1 cellular context compared by ENCODE assay signal in the genomic region with DNA sequence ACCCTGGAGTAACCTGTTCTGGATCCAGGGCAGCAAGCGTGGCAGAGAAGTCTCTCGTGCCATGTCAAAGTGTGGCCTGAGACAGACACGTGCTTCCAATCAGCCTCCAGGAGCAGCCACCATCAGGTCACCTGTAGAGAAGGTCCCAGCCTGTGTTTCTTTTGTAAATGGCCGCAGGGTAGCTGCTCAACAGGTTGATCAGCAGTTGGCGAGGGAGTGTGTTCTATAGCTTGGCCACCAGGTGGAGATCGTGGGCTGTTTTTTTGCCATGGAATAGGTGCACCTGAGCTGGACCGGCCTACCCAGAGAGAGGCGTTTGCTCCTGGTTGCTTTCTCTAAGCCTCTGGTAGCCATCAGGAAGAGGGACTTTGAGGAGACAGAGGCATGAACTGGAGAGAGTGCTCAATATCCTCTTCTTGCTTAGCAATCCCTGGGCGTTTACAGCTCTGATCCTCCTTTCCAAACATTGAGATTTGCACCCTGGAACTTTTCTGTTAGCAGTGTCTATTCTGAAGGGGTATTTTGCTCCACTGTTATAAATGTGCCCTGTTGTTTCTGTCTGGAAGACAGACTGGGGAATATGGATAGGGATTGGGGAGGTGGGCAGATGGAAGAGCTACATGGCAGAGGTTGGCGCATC.
TF ChIP-seq lines count a peak whose summit lies in the region.

No MANE protein-coding gene starts in this region.

TF ChIP-seq in IMR-90, 13 proteins besides CTCF, POLR2A, EP300 and RAD21:
- no peak for TF ChIP-seq FOS (IDR thresholded peaks at IDR 0.05; ENCODE audit: low read depth, low read length)
- no peak for TF ChIP-seq NFE2L2 (IDR thresholded peaks at IDR 0.05; ENCODE audit: low read depth, low read length)
- peak; percentile 22; the same call in 1 of the 2 replicates for TF ChIP-seq SMC3 (IDR thresholded peaks at IDR 0.05; ENCODE audit: low read depth, low read length)
- TF ChIP-seq CEBPB (IDR thresholded peaks at IDR 0.05; ENCODE audit: low read depth, low read length), result no peak
